1 cellular context compared by ENCODE assay signal in genomic region chr22:28741758-28742561, GRCh38.
A peak's percentile ranks its signal among the peaks of the same experiment; 100 is the strongest.
TF ChIP-seq lines count a peak whose summit lies in the region.

Gene CHEK2, minus strand, starts transcription at chr22:28741820. Its CDS starts 7,099 bp downstream, at chr22:28734721.
Gene HSCB, plus strand, starts transcription at chr22:28742039. Its CDS starts 57 bp downstream, at chr22:28742096.

TF ChIP-seq in K562, 482 proteins besides CTCF, POLR2A, EP300 and RAD21 (continued from another document and continues in another):
- peak; percentile 39; the same call in 1 of the 2 replicates for TF ChIP-seq NR2C1 (IDR thresholded peaks at IDR 0.05)
- 0 out of 2 replicates have a peak, but pooled peaks have one; percentile 20 for TF ChIP-seq NR2C1 (tag; IDR thresholded peaks at IDR 0.05)
- 0 out of 2 replicates have a peak, but pooled peaks have one; percentile 41 for TF ChIP-seq RNF2 (IDR thresholded peaks at IDR 0.05)
- no peak for TF ChIP-seq FOXJ3 (CRISPR knock-in tag; IDR thresholded peaks at IDR 0.05)
- TF ChIP-seq MXD1 (CRISPR knock-in tag; IDR thresholded peaks at IDR 0.05; ENCODE audit: borderline replicate concordance, poor library complexity, severe bottlenecking) = no peak
- no peak for TF ChIP-seq ZNF583 (CRISPR knock-in tag; IDR thresholded peaks at IDR 0.05)
- TF ChIP-seq VEZF1 (CRISPR knock-in tag; IDR thresholded peaks at IDR 0.05) = peak; percentile 80; the same call in 1 of the 2 replicates
- TF ChIP-seq POLR2AphosphoS2 (IDR thresholded peaks at IDR 0.05; ENCODE audit: low read length) = no peak
- no peak for TF ChIP-seq NR2C2 (CRISPR knock-in tag; IDR thresholded peaks at IDR 0.05)
- peak; percentile 78 for TF ChIP-seq NR2C2 (tag; IDR thresholded peaks at IDR 0.05)
- no peak; the same call in 1 of the 2 replicates for TF ChIP-seq MTA1 (IDR thresholded peaks at IDR 0.05; ENCODE audit: borderline replicate concordance)
- TF ChIP-seq ZFP91 (CRISPR knock-in tag; IDR thresholded peaks at IDR 0.05) = no peak
- TF ChIP-seq MLLT1 (IDR thresholded peaks at IDR 0.05) = peak; percentile 16 to 72; a peak in 1 of 4 replicates
- TF ChIP-seq BRF2 (IDR thresholded peaks at IDR 0.05; ENCODE audit: borderline replicate concordance, insufficient read depth, insufficient read length) = no peak
- TF ChIP-seq ARHGAP35 (IDR thresholded peaks at IDR 0.05; ENCODE audit: partially characterized antibody) = no peak
- no peak for TF ChIP-seq NR3C1 (CRISPR knock-in tag; IDR thresholded peaks at IDR 0.05)
- TF ChIP-seq ARID1B (IDR thresholded peaks at IDR 0.05) = peak; percentile 34; the same call in 1 of the 2 replicates
- TF ChIP-seq ZNF584 (CRISPR knock-in tag; IDR thresholded peaks at IDR 0.05; ENCODE audit: low read depth) = no peak
- no peak for TF ChIP-seq ZC3H4 (CRISPR knock-in tag; IDR thresholded peaks at IDR 0.05; ENCODE audit: borderline replicate concordance)
- no peak for TF ChIP-seq DIDO1 (tag; IDR thresholded peaks at IDR 0.05; ENCODE audit: low read depth)
- TF ChIP-seq NKRF (IDR thresholded peaks at IDR 0.05; ENCODE audit: borderline replicate concordance) = no peak; the same call in 1 of the 2 replicates
- peak; percentile 77 for TF ChIP-seq ZFX (CRISPR knock-in tag; IDR thresholded peaks at IDR 0.05)
- TF ChIP-seq THAP7 (CRISPR knock-in tag; IDR thresholded peaks at IDR 0.05) = no peak
- peak; percentile 95 for TF ChIP-seq FOXM1 (IDR thresholded peaks at IDR 0.05; ENCODE audit: low read depth)
- no peak; the same call in 1 of the 2 replicates for TF ChIP-seq FOXM1 (CRISPR knock-in tag; IDR thresholded peaks at IDR 0.05; ENCODE audit: low read depth)
- 0 out of 2 replicates have a peak, but pooled peaks have one; percentile 34 for TF ChIP-seq USF2 (CRISPR knock-in tag; IDR thresholded peaks at IDR 0.05)
- TF ChIP-seq ZNF239 (CRISPR knock-in tag; IDR thresholded peaks at IDR 0.05) = no peak
- TF ChIP-seq YBX1 (IDR thresholded peaks at IDR 0.05) = no peak
- TF ChIP-seq ZNF696 (CRISPR knock-in tag; conservative IDR thresholded peaks at IDR 0.05) = no peak
- TF ChIP-seq CBX3 (IDR thresholded peaks at IDR 0.05; ENCODE audit: borderline replicate concordance in 1 of 2, low read length in 2 of 2) = no peak
- TF ChIP-seq FOXJ2 (tag; IDR thresholded peaks at IDR 0.05) = no peak
- no peak for TF ChIP-seq HDAC6 (IDR thresholded peaks at IDR 0.05; ENCODE audit: low read depth, low read length)
- peak; percentile 71 to 87 for TF ChIP-seq MNT (conservative IDR thresholded peaks at IDR 0.05)
- no peak for TF ChIP-seq TCF15 (CRISPR knock-in tag; IDR thresholded peaks at IDR 0.05)
- no peak for TF ChIP-seq ZNF3 (CRISPR knock-in tag; IDR thresholded peaks at IDR 0.05)
- TF ChIP-seq PATZ1 (CRISPR knock-in tag; IDR thresholded peaks at IDR 0.05; ENCODE audit: borderline replicate concordance) = no peak
- TF ChIP-seq ZNF75A (CRISPR knock-in tag; IDR thresholded peaks at IDR 0.05) = no peak
- no peak for TF ChIP-seq ZNF699 (CRISPR knock-in tag; IDR thresholded peaks at IDR 0.05; ENCODE audit: insufficient replicate concordance)
- TF ChIP-seq ZNF395 (CRISPR knock-in tag; IDR thresholded peaks at IDR 0.05) = no peak
- TF ChIP-seq TBL1XR1 (IDR thresholded peaks at IDR 0.05; ENCODE audit: low read length in 2 of 2) = peak in 1 of 2 experiments; percentile 70; a peak in 2 of 4 replicates
- TF ChIP-seq CXXC5 (CRISPR knock-in tag; IDR thresholded peaks at IDR 0.05) = peak; percentile 76
- TF ChIP-seq ATF6 (CRISPR knock-in tag; IDR thresholded peaks at IDR 0.05) = no peak
- TF ChIP-seq KLF1 (tag; IDR thresholded peaks at IDR 0.05) = no peak
- TF ChIP-seq CHD2 (IDR thresholded peaks at IDR 0.05; ENCODE audit: low read depth, low read length) = peak; percentile 66; the same call in 1 of the 2 replicates
- no peak for TF ChIP-seq ZNF431 (CRISPR knock-in tag; IDR thresholded peaks at IDR 0.05)
